10 cellular contexts compared by ENCODE assay signal in the genomic region with DNA sequence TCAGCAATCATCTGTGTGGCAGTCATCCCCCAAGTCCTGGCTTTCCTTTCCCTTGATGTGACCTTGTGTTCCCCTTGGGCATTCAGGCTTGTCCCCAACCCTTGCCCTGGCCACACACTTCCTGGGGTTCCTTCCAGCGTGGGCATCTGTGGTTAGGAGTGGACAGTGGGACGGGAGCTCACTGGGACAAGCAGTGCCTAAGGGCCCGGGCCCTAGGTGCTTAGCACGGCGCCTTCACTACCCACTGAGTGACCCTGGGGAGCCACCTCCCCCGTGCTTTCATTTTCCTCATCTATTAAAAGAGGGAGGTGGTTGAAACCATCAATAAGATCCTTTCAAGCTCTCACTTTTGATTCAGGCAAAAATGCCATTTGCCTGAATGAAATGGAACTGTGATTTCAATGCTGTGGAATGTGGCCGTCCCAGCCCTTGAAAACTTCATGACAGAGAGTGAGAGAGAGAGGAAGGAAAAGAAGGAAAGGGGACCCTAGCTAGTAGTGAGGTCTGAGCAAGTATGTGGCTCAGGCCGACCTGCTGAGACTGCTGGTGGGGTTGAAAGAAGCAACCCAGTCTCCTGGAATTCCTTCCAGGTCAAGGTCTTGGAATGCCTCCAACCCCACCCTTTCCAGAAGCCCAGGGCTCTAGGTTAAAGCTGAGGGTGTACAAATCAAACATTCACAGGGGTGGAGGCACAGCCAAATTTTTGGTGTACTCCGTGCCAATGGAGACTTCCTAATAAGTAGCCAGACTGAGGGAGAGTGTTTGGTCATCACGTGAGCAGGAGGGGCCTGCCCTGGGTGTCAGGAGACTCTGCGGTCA.
A peak's percentile ranks its signal among the peaks of the same experiment; 100 is the strongest.
DNase-seq lines count a peak whose midpoint lies in the region; ATAC-seq and TF ChIP-seq lines count a peak whose summit lies in the region.
"Had no signal": no experiment of that assay in that cellular context is flagged by ENCODE, and none has a peak within 500 bp of the region (broad histone marks: within the 10 kb centered on the region; RNA-seq: fewer than 3 reads in every experiment).

No MANE protein-coding gene starts in this region.

- WGBS in right cardiac atrium = 50% methylated on average over 11 of the region's 11 CpGs

- H3K9me3 ChIP-seq in right cardiac atrium (ENCODE audit: control insufficient read depth, low read length) (no peaks in the 10 kb centered on the region), skeletal muscle satellite cell (replicated peaks; ENCODE audit: low read length) (no peaks in the 10 kb centered on the region), neural progenitor cell (ENCODE audit: low read depth) (no peaks in the 10 kb centered on the region)

- no peak overlapping the region for H2AFZ ChIP-seq in GM23338
- no peak overlapping the region for H2AFZ ChIP-seq in neural progenitor cell (replicated peaks)

- H3K27ac ChIP-seq in GM23338 (ENCODE audit: low read depth) = no peak overlapping the region
- H3K27ac ChIP-seq in right cardiac atrium (ENCODE audit: low read length) = peak overlapping the region; percentile 73
- no peak overlapping the region for H3K27ac ChIP-seq in neural progenitor cell

- H3K4me3 Mint-ChIP-seq in GM23338 (no peak overlapping the region), neural progenitor cell (no peak overlapping the region)

- H3K9me3 Mint-ChIP-seq in GM23338 (peaks cover 2% of the 10 kb centered on the region; the same call in 1 of the 3 replicates), neural progenitor cell (no peaks in the 10 kb centered on the region)

- H4K20me1 ChIP-seq in GM23338 (replicated peaks; ENCODE audit: insufficient read depth) (no peaks in the 10 kb centered on the region), neural progenitor cell (ENCODE audit: low read depth) (no peaks in the 10 kb centered on the region)

- H3K27me3 ChIP-seq in GM23338 (ENCODE audit: insufficient read depth) = no peaks in the 10 kb centered on the region
- H3K27me3 ChIP-seq in right cardiac atrium (ENCODE audit: control insufficient read depth, insufficient read depth) = no peaks in the 10 kb centered on the region
- H3K27me3 ChIP-seq in skeletal muscle satellite cell (ENCODE audit: control insufficient read depth, insufficient read depth, low read length) = peaks cover 31% of the 10 kb centered on the region
- no peaks in the 10 kb centered on the region for H3K27me3 ChIP-seq in neural progenitor cell

- H3K9ac ChIP-seq in skeletal muscle satellite cell (ENCODE audit: low read depth, low read length) (no peak overlapping the region), neural progenitor cell (no peak overlapping the region)

- H3F3A ChIP-seq in GM23338 (replicated peaks; ENCODE audit: low read depth) = no peaks in the 10 kb centered on the region
- no peaks in the 10 kb centered on the region for H3F3A ChIP-seq in neural progenitor cell (ENCODE audit: low read depth)

- no peak for TF ChIP-seq CTCF in GM23338 (conservative IDR thresholded peaks at IDR 0.05; ENCODE audit: low read depth in 2 of 2)
- no peak for TF ChIP-seq CTCF in neural progenitor cell (IDR thresholded peaks at IDR 0.05)

- H3K4me1 Mint-ChIP-seq in GM23338 (peaks cover 7% of the 10 kb centered on the region), neural progenitor cell (peaks cover 14% of the 10 kb centered on the region)

- peak; percentile 88 for ATAC-seq in GM23338
- peak; percentile 72 to 77 for ATAC-seq in right cardiac atrium
- ATAC-seq in GM18873 (IDR thresholded peaks at IDR 0.05; ENCODE audit: low FRiP score, unreplicated experiment) = no peak

- H3K4me3 ChIP-seq in GM23338 = no peak overlapping the region
- H3K4me3 ChIP-seq in right cardiac atrium (ENCODE audit: low read length) = no peak overlapping the region
- peak overlapping the region; percentile 36 for H3K4me3 ChIP-seq in skeletal muscle satellite cell (ENCODE audit: low read length)
- H3K4me3 ChIP-seq in neural progenitor cell = no peak overlapping the region

- H3K79me2 ChIP-seq in GM23338 (replicated peaks; ENCODE audit: insufficient read depth) = no peaks in the 10 kb centered on the region
- no peaks in the 10 kb centered on the region for H3K79me2 ChIP-seq in neural progenitor cell (ENCODE audit: low read depth)

- no peaks in the 10 kb centered on the region for H3K4me1 ChIP-seq in GM23338 (ENCODE audit: insufficient read depth)
- H3K4me1 ChIP-seq in right cardiac atrium (ENCODE audit: control insufficient read depth, insufficient read depth, low read length) = peaks cover 5% of the 10 kb centered on the region
- H3K4me1 ChIP-seq in skeletal muscle satellite cell (ENCODE audit: control insufficient read depth, insufficient read depth, low read length) = peaks cover 9% of the 10 kb centered on the region
- H3K4me1 ChIP-seq in neural progenitor cell = peaks cover 6% of the 10 kb centered on the region

- H3K27me3 Mint-ChIP-seq in GM23338 (ENCODE audit: insufficient read depth, low read depth, poor library complexity) (peaks cover 3% of the 10 kb centered on the region), neural progenitor cell (ENCODE audit: insufficient read depth, low read depth) (peaks cover 13% of the 10 kb centered on the region)

- H3K27ac Mint-ChIP-seq in GM23338 (no peak overlapping the region), neural progenitor cell (no peak overlapping the region)

- H3K4me2 ChIP-seq in GM23338 = no peak overlapping the region
- H3K4me2 ChIP-seq in skeletal muscle satellite cell (ENCODE audit: low read length) = peak overlapping the region; percentile 61
- H3K4me2 ChIP-seq in neural progenitor cell = no peak overlapping the region

- H3K36me3 ChIP-seq in GM23338 (ENCODE audit: insufficient read depth) (no peaks in the 10 kb centered on the region), skeletal muscle satellite cell (ENCODE audit: insufficient read depth, low read length) (no peaks in the 10 kb centered on the region), neural progenitor cell (no peaks in the 10 kb centered on the region)

- H3K36me3 Mint-ChIP-seq in GM23338 (ENCODE audit: low read depth) = no peaks in the 10 kb centered on the region; the same call in 2 of the 3 replicates
- H3K36me3 Mint-ChIP-seq in neural progenitor cell = no peaks in the 10 kb centered on the region

- intact Hi-C loops in right cardiac atrium (cut with DNase I) = no loop called here

- H3K9me2 ChIP-seq in GM23338 (ENCODE audit: insufficient read depth) = no peaks in the 10 kb centered on the region

- DNase-seq in GM23338 (ENCODE audit: low spot score) (peak; percentile 69), astrocyte of the hippocampus (ENCODE audit: low read depth, low spot score) (peak; percentile 91), right cardiac atrium (peak; percentile 64 to 76 (median 75)), neural progenitor cell (ENCODE audit: low spot score) (no peak), inferior parietal cortex (ENCODE audit: extremely low spot score) (no peak), NCI-H748 (lab: John Stamatoyannopoulos, UW; ENCODE audit: unreplicated experiment) (no peak)
- DNase-seq: DMS53, NCI-H2171 had no signal

TF ChIP-seq in GM23338, 12 proteins besides CTCF, POLR2A, EP300 and RAD21 (continues in another document):
- no peak for TF ChIP-seq EZH2phosphoT487 (IDR thresholded peaks at IDR 0.05; ENCODE audit: unreplicated experiment)
- no peak for TF ChIP-seq NANOG (IDR thresholded peaks at IDR 0.05; ENCODE audit: borderline replicate concordance)
- no peak for TF ChIP-seq JUNB (IDR thresholded peaks at IDR 0.05; ENCODE audit: unreplicated experiment)
- no peak for TF ChIP-seq ETS1 (IDR thresholded peaks at IDR 0.05)

Comparison
In these comparisons a context has a peak if more than half of its experiments do, and no peak if none do; other contexts are left out.
1. DNase-seq: peak in GM23338 (single experiment), astrocyte of the hippocampus (single experiment) and right cardiac atrium (3 of 3); none in neural progenitor cell (single experiment), inferior parietal cortex (single experiment) and NCI-H748 (single experiment).